ENCODE assay signal across 8 cellular contexts in the genomic region with DNA sequence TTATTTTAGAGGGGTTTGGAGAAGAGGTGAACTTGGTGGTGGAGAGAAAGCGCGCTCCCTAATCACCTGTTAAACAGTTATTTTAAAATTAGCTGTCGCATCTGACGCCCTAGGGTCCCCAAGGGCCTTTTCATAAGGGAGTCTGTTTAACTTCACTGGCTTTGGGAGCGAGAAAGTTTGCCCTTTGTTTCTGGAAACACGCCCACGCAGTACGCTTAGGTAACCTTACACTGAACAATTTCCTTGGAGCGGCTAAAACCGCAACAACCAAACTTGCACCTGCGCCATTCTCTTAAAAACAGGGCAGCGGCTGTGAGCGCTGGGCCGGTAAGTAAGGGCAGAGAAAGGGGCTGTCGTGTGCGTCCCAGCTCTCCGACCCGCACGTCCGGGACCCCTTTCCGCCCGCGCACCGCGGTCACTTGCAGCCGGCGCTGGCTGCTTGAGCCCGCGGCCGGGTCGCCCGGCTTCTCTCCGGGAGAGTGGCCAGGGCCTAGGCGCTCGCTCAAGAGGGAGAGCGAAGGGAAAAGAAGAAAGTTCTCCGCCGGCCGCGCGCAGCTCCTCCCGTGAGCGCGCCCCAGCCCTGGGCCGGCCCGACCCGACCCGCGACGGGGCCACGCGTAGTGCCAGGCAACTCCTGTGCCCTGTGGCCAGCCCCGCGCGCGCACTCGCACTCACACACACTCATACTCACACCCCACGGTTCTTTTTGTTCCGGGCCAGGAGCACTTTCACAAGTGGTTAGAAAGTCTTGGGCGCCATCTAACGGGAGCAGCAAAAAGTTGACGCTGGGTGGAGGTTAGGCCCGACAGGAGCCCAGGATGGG. TPM values are rescaled to one million over a fixed set of nuclear protein-coding genes. Genes with fewer than 3 reads are reported as not detected.
DNase-seq lines count a peak whose midpoint lies in the region; ATAC-seq and TF ChIP-seq lines count a peak whose summit lies in the region.

No MANE protein-coding gene starts in this region.

- H3K79me1 ChIP-seq in neuronal stem cell (ENCODE audit: low read depth, low read length), result no peaks in the 10 kb centered on the region

- H4K8ac ChIP-seq in neuronal stem cell (ENCODE audit: low read depth, low read length), result no peak overlapping the region

- peak overlapping the region; percentile 97 for H3K4me2 ChIP-seq in neuronal stem cell (ENCODE audit: insufficient read depth, low read length, poor library complexity, severe bottlenecking)

- WGBS in neuronal stem cell (ENCODE audit: extremely low coverage in 2 of 2, insufficient read length in 2 of 2, insufficient replicate concordance in 1 of 2), 2 donors, result no CpG with 5 or more reads among the region's 63 CpGs

- no peaks in the 10 kb centered on the region for H3K79me2 ChIP-seq in ACC112 (ENCODE audit: control insufficient read depth, insufficient read depth, low read length, unreplicated experiment)

- DNase-seq in NB4 (ENCODE audit: low read depth) (peak; percentile 78), germinal center (ENCODE audit: low spot score) (peak; percentile 71), neuronal stem cell (ENCODE audit: low spot score) (peak; percentile 62), SKM-1 (lab: John Stamatoyannopoulos, UW; ENCODE audit: unreplicated experiment) (no peak)
- DNase-seq in activated T-cell treated with anti-CD3 and anti-CD28 coated beads, Interleukin-2, amount 50 U/mL, for 4 hours, result no peak

- H2AFZ ChIP-seq in ACC112 (ENCODE audit: low read length, unreplicated experiment) (peak overlapping the region; percentile 80), neuronal stem cell (ENCODE audit: low read length) (peak overlapping the region; percentile 83)

- peak overlapping the region; percentile 80 for H3K4me3 ChIP-seq in ACC112 (ENCODE audit: low read depth, low read length)
- peak overlapping the region; percentile 49; the same call in 1 of the 2 replicates for H3K4me3 ChIP-seq in GM08714 (ENCODE audit: low read length)
- no peak overlapping the region for H3K4me3 ChIP-seq in NB4 (ENCODE audit: low read depth, low read length)
- peak overlapping the region; percentile 59 to 81 for H3K4me3 ChIP-seq in neuronal stem cell (ENCODE audit: low read length in 2 of 2)

- no peaks in the 10 kb centered on the region for H3K36me3 Mint-ChIP-seq in activated T-cell treated with anti-CD3 and anti-CD28 coated beads, Interleukin-2, amount 50 U/mL, for 4 hours (ENCODE audit: insufficient read depth)

- peak; percentile 76 for TF ChIP-seq CTCF in NB4 (IDR thresholded peaks at IDR 0.05; ENCODE audit: low read depth, low read length)

- no peak overlapping the region for H2BK12ac ChIP-seq in neuronal stem cell (ENCODE audit: low read length)

- H4K91ac ChIP-seq in neuronal stem cell (ENCODE audit: low read depth, low read length, poor library complexity), result no peak overlapping the region

- peak; percentile 87 for ATAC-seq in HG02642 (IDR thresholded peaks at IDR 0.05; ENCODE audit: poor library complexity, unreplicated experiment)
- peak; percentile 74 to 77 for ATAC-seq in activated T-cell treated with anti-CD3 and anti-CD28 coated beads, Interleukin-2, amount 50 U/mL, for 4 hours

- H3K18ac ChIP-seq in neuronal stem cell (ENCODE audit: low read length), result peak overlapping the region; percentile 90

- H3K14ac ChIP-seq in neuronal stem cell (ENCODE audit: low read length), result no peak overlapping the region

- H3K36me3 ChIP-seq in ACC112 (ENCODE audit: insufficient read depth, low read length) (no peaks in the 10 kb centered on the region), neuronal stem cell (replicated peaks in 1 of 2; ENCODE audit: control insufficient read depth in 2 of 2, insufficient read depth in 2 of 2, low read length in 2 of 2) (peaks cover 0 to 16% of the 10 kb centered on the region in 2 donors)

- H3K4me3 Mint-ChIP-seq in activated T-cell treated with anti-CD3 and anti-CD28 coated beads, Interleukin-2, amount 50 U/mL, for 4 hours, result peak overlapping the region; percentile 31

- no peak overlapping the region for H3K27ac ChIP-seq in ACC112 (ENCODE audit: low read depth, low read length)
- no peak overlapping the region for H3K27ac ChIP-seq in neuronal stem cell (replicated peaks; ENCODE audit: low read length)

- TF ChIP-seq POLR2A in NB4 (IDR thresholded peaks at IDR 0.05; ENCODE audit: extremely low read depth, insufficient read length), result no peak

- H3K27me3 Mint-ChIP-seq in activated T-cell treated with anti-CD3 and anti-CD28 coated beads, Interleukin-2, amount 50 U/mL, for 4 hours (ENCODE audit: low read depth), result peaks cover 57% of the 10 kb centered on the region

- H3K4ac ChIP-seq in neuronal stem cell (ENCODE audit: low read length), result no peak overlapping the region

- H2BK120ac ChIP-seq in neuronal stem cell (ENCODE audit: low read depth, low read length), result peak overlapping the region; percentile 73

- H3K4me1 ChIP-seq in ACC112 (ENCODE audit: control insufficient read depth, insufficient read depth, low read length, unreplicated experiment), result peaks cover 6% of the 10 kb centered on the region
- peaks cover 6 to 10% of the 10 kb centered on the region in 2 donors for H3K4me1 ChIP-seq in neuronal stem cell (ENCODE audit: control insufficient read depth in 2 of 2, insufficient read depth in 1 of 2, low read depth in 1 of 2, low read length in 2 of 2)

- peaks cover 11% of the 10 kb centered on the region for H3K4me1 Mint-ChIP-seq in activated T-cell treated with anti-CD3 and anti-CD28 coated beads, Interleukin-2, amount 50 U/mL, for 4 hours (ENCODE audit: low read depth)

- no peak overlapping the region for H2BK15ac ChIP-seq in neuronal stem cell (ENCODE audit: low read length)

- no peak overlapping the region for H2BK5ac ChIP-seq in neuronal stem cell (ENCODE audit: low read length)

- no peak overlapping the region for H2AK5ac ChIP-seq in neuronal stem cell (ENCODE audit: low read depth, low read length)

- peaks cover 51% of the 10 kb centered on the region for H3K27me3 ChIP-seq in ACC112 (ENCODE audit: insufficient read depth, low read length)
- peaks cover 0 to 59% (median 16%) of the 10 kb centered on the region in 3 experiments for H3K27me3 ChIP-seq in neuronal stem cell (ENCODE audit: control insufficient read depth in 3 of 3, insufficient read depth in 3 of 3, low read depth in 1 of 3, low read length in 3 of 3)

- peak overlapping the region; percentile 78 for H3K9ac ChIP-seq in neuronal stem cell (ENCODE audit: low read depth, low read length, poor library complexity)

- H3K9me3 ChIP-seq in neuronal stem cell (replicated peaks in 1 of 2; ENCODE audit: control insufficient read depth in 2 of 2, insufficient read depth in 1 of 2, low read depth in 1 of 2, low read length in 2 of 2), result no peaks in the 10 kb centered on the region

- H3K9me3 Mint-ChIP-seq in activated T-cell treated with anti-CD3 and anti-CD28 coated beads, Interleukin-2, amount 50 U/mL, for 4 hours, result no peaks in the 10 kb centered on the region

- H3K23ac ChIP-seq in neuronal stem cell (ENCODE audit: low read depth, low read length, poor library complexity), result no peak overlapping the region

RNA-seq across cellular contexts. Expression of a gene that starts 19.2 kb away (rescaled TPM):
- not detected for total RNA-seq in activated T-cell treated with anti-CD3 and anti-CD28 coated beads, Interleukin-2, amount 50 U/mL, for 4 hours
- polyA plus RNA-seq in neuronal stem cell (2013, experiment 1 of 2), result 3.6 TPM
- 3.4 TPM for polyA plus RNA-seq in neuronal stem cell (2013, experiment 2 of 2)

Comparison
In these comparisons a context has a peak if more than half of its experiments do, and no peak if none do; other contexts are left out.
1. DNase-seq: peak in NB4 (single experiment), germinal center (single experiment) and neuronal stem cell (single experiment); none in activated T-cell treated with anti-CD3 and anti-CD28 coated beads, Interleukin-2, amount 50 U/mL, for 4 hours (single experiment) and SKM-1 (single experiment).